Comparison of ENCODE assay signal across 29 cellular contexts in the genomic region with DNA sequence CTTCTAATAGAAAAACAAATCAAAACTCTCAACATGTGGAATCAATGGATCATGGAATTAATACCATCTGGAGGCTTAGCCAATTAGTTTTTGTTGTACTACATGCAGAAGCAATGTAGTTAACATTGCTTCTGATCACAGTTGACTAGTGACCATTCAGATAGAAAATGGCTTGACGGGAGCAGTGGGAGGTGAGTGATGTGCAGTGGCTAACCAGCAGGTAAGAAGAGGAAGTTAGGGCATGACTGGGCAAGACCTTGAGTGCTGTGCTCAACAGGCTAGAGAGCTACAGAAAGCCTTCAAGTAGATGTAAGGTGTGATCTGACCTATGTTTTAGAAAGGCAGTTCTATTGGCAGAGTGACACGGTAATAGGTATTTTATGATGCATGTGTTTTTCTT.
DNase-seq lines count a peak whose midpoint lies in the region; ATAC-seq and TF ChIP-seq lines count a peak whose summit lies in the region.
"Had no signal": no experiment of that assay in that cellular context is flagged by ENCODE, and none has a peak within 500 bp of the region (broad histone marks: within the 10 kb centered on the region; RNA-seq: fewer than 3 reads in every experiment).

No MANE protein-coding gene starts in this region.

- CTCF ChIA-PET in MCF 10A (lab: Yijun Ruan, JAX) = no interaction called here
- CTCF ChIA-PET in mammary epithelial cell (lab: Charles Lee; ENCODE audit: low non-redundant PET) = no interaction called here

- H3K79me2 ChIP-seq in mammary epithelial cell (ENCODE audit: insufficient read depth, low read length) = peaks cover 16% of the 10 kb centered on the region

- TF ChIP-seq CTCF in MCF 10A (IDR thresholded peaks at IDR 0.05; ENCODE audit: unreplicated experiment) = no peak
- no peak for TF ChIP-seq CTCF in breast epithelium (IDR thresholded peaks at IDR 0.05)
- TF ChIP-seq CTCF in mammary epithelial cell (conservative IDR thresholded peaks at IDR 0.05 in 1 of 2, IDR thresholded peaks at IDR 0.05 in 1 of 2; ENCODE audit: extremely low read depth in 1 of 2, insufficient read depth in 1 of 2, low read depth in 1 of 2, low read length in 2 of 2) = no peak
- TF ChIP-seq CTCF in uterus (IDR thresholded peaks at IDR 0.05) = no peak

- intact Hi-C loops in MCF 10A (cut with micrococcal nuclease) (loop anchor here (10.0 kb wide), 1 partner anchor 245 kb away; no protein-coding TSS in a partner anchor), breast epithelium (cut with DNase I; ENCODE audit: low total_unique reads) (no loop called here), mammary epithelial cell (cut with micrococcal nuclease) (loop anchor here (1.0 to 2.0 kb wide), 2 partner anchors 11 to 29 kb away; no protein-coding TSS in a partner anchor), uterus (cut with DNase I; ENCODE audit: low total_unique reads) (no loop called here)

- H3K4me3 Mint-ChIP-seq in MCF 10A (ENCODE audit: unreplicated experiment) = no peak overlapping the region
- no peak overlapping the region for H3K4me3 Mint-ChIP-seq in stimulated activated naive B cell treated with anti-CD40 and anti-IgM and Interleukin-4, amounts not matched to agents 10 μg/mL and 1 μg/mL and 100 μg/mL, for 72 hours
- H3K4me3 Mint-ChIP-seq: activated CD4-positive, alpha-beta memory T cell treated with anti-CD3 and anti-CD28 coated beads, Interleukin-2, amount 10 ng/mL, durations not matched to agents 7 days and 5 days; CD8-positive, alpha-beta memory T cell; effector memory CD8-positive, alpha-beta T cell; stimulated activated effector memory CD8-positive, alpha-beta T cell treated with anti-CD3 and anti-CD28 coated beads, Interleukin-12 subunit alpha, Interleukin-12 subunit beta, amount 100 ng/mL, for 72 hours had no signal

- H3K27ac ChIP-seq in breast epithelium (no peak overlapping the region), mammary epithelial cell (ENCODE audit: insufficient read depth, low read depth, low read length) (no peak overlapping the region), uterus (no peak overlapping the region)
- H3K27ac ChIP-seq: coronary artery, gastrocnemius medialis, sigmoid colon, upper lobe of left lung had no signal

- H3K9me3 ChIP-seq in breast epithelium = no peaks in the 10 kb centered on the region
- peaks cover 11% of the 10 kb centered on the region for H3K9me3 ChIP-seq in mammary epithelial cell (replicated peaks; ENCODE audit: insufficient read depth, low read length)
- no peaks in the 10 kb centered on the region for H3K9me3 ChIP-seq in uterus
- H3K9me3 ChIP-seq: gastrocnemius medialis, sigmoid colon, upper lobe of left lung had no signal

- H3K4me1 Mint-ChIP-seq in MCF 10A (ENCODE audit: insufficient read depth, unreplicated experiment) = no peaks in the 10 kb centered on the region
- no peaks in the 10 kb centered on the region for H3K4me1 Mint-ChIP-seq in stimulated activated naive B cell treated with anti-CD40 and anti-IgM and Interleukin-4, amounts not matched to agents 10 μg/mL and 1 μg/mL and 100 μg/mL, for 72 hours
- H3K4me1 Mint-ChIP-seq: activated CD4-positive, alpha-beta memory T cell treated with anti-CD3 and anti-CD28 coated beads, Interleukin-2, amount 10 ng/mL, durations not matched to agents 7 days and 5 days; CD8-positive, alpha-beta memory T cell; stimulated activated effector memory CD8-positive, alpha-beta T cell treated with anti-CD3 and anti-CD28 coated beads, Interleukin-12 subunit alpha, Interleukin-12 subunit beta, amount 100 ng/mL, for 72 hours had no signal

- H3K27me3 Mint-ChIP-seq in MCF 10A (ENCODE audit: insufficient read depth, unreplicated experiment) = no peaks in the 10 kb centered on the region
- no peaks in the 10 kb centered on the region for H3K27me3 Mint-ChIP-seq in stimulated activated naive B cell treated with anti-CD40 and anti-IgM and Interleukin-4, amounts not matched to agents 10 μg/mL and 1 μg/mL and 100 μg/mL, for 72 hours
- H3K27me3 Mint-ChIP-seq: activated CD4-positive, alpha-beta memory T cell treated with anti-CD3 and anti-CD28 coated beads, Interleukin-2, amount 10 ng/mL, durations not matched to agents 7 days and 5 days; CD8-positive, alpha-beta memory T cell; effector memory CD8-positive, alpha-beta T cell; progenitor cell of endocrine pancreas had no signal

- in situ Hi-C loops in mammary epithelial cell (cut with MboI; ENCODE audit: low sequenced_read_pairs in 2 of 2) = no loop called here

- POLR2A ChIA-PET in MCF 10A (lab: Yijun Ruan, JAX) = interaction anchor here (0.6 to 1.8 kb wide), 3 partner anchors 10 to 18 kb away, joined by 3 to 7 read pairs (median 4); no protein-coding TSS in a partner anchor

- H3K4me3 ChIP-seq in breast epithelium (no peak overlapping the region), mammary epithelial cell (replicated peaks in 1 of 3; ENCODE audit: insufficient read depth in 1 of 3, low read depth in 2 of 3, low read length in 3 of 3) (no peak overlapping the region), uterus (no peak overlapping the region)
- H3K4me3 ChIP-seq: coronary artery, gastrocnemius medialis, sigmoid colon, upper lobe of left lung had no signal

- no peaks in the 10 kb centered on the region for H3K27me3 ChIP-seq in breast epithelium
- no peaks in the 10 kb centered on the region for H3K27me3 ChIP-seq in mammary epithelial cell (ENCODE audit: insufficient read depth, low read length)
- H3K27me3 ChIP-seq in uterus = no peaks in the 10 kb centered on the region
- H3K27me3 ChIP-seq: gastrocnemius medialis, sigmoid colon, upper lobe of left lung had no signal

- no peak overlapping the region for H2AFZ ChIP-seq in mammary epithelial cell (ENCODE audit: low read depth, low read length)

- H3K9me3 Mint-ChIP-seq in MCF 10A (ENCODE audit: unreplicated experiment) = no peaks in the 10 kb centered on the region
- H3K9me3 Mint-ChIP-seq in stimulated activated naive B cell treated with anti-CD40 and anti-IgM and Interleukin-4, amounts not matched to agents 10 μg/mL and 1 μg/mL and 100 μg/mL, for 72 hours = peaks cover 3 to 8% of the 10 kb centered on the region in 2 donors
- H3K9me3 Mint-ChIP-seq: activated CD4-positive, alpha-beta memory T cell treated with anti-CD3 and anti-CD28 coated beads, Interleukin-2, amount 10 ng/mL, durations not matched to agents 7 days and 5 days; activated naive CD4-positive, alpha-beta T cell treated with anti-CD3 and anti-CD28 coated beads, Interleukin-2, amount 50 U/mL, for 72 hours; activated T-helper 2 cell treated with anti-CD3 and anti-CD28 coated beads, Interferon-gamma antibody, Interleukin-2, Interleukin-4, amounts not matched to agents 10 μg/mL and 5 μg/mL and 100 μg/mL, durations not matched to agents 14 hours and 24 hours and 36 hours; CD8-positive, alpha-beta memory T cell; effector memory CD8-positive, alpha-beta T cell; stimulated activated effector memory CD8-positive, alpha-beta T cell treated with anti-CD3 and anti-CD28 coated beads, Interleukin-12 subunit alpha, Interleukin-12 subunit beta, amount 100 ng/mL, for 72 hours had no signal

- dilution Hi-C loops in mammary epithelial cell (cut with HindIII; ENCODE audit: low sequenced_read_pairs) = no loop called here

- peaks cover 26% of the 10 kb centered on the region for H3K36me3 Mint-ChIP-seq in MCF 10A (ENCODE audit: insufficient read depth, unreplicated experiment)
- H3K36me3 Mint-ChIP-seq in stimulated activated naive B cell treated with anti-CD40 and anti-IgM and Interleukin-4, amounts not matched to agents 10 μg/mL and 1 μg/mL and 100 μg/mL, for 72 hours = peaks cover 53 to 75% of the 10 kb centered on the region in 2 donors

- WGBS in mammary epithelial cell (ENCODE audit: low coverage, missing lambda C conversion rate) = 69% methylated on average over 2 of the region's 2 CpGs

- TF ChIP-seq POLR2A in breast epithelium (IDR thresholded peaks at IDR 0.05) (no peak), uterus (IDR thresholded peaks at IDR 0.05) (no peak)

- peak; percentile 64 for ATAC-seq in HG02885 (IDR thresholded peaks at IDR 0.05; ENCODE audit: poor library complexity, unreplicated experiment)
- peak; percentile 68 to 73 for ATAC-seq in stimulated activated naive B cell treated with anti-CD40 and anti-IgM and Interleukin-4, amounts not matched to agents 10 μg/mL and 1 μg/mL and 100 μg/mL, for 72 hours (replicated peaks)
- ATAC-seq: activated naive CD4-positive, alpha-beta T cell treated with anti-CD3 and anti-CD28 coated beads, Interleukin-2, amount 50 U/mL, for 72 hours; effector memory CD8-positive, alpha-beta T cell; esophagus mucosa; gastrocnemius medialis; left cardiac atrium; stimulated activated effector memory CD8-positive, alpha-beta T cell treated with anti-CD3 and anti-CD28 coated beads, Interleukin-12 subunit alpha, Interleukin-12 subunit beta, amount 100 ng/mL, for 72 hours had no signal

- no peak overlapping the region for H3K4me2 ChIP-seq in mammary epithelial cell (ENCODE audit: insufficient read depth, low read depth, low read length)

- H3K9ac ChIP-seq in mammary epithelial cell (ENCODE audit: insufficient read depth, low read length) = no peak overlapping the region

- H3K4me1 ChIP-seq in breast epithelium (no peaks in the 10 kb centered on the region), mammary epithelial cell (ENCODE audit: insufficient read depth, low read length) (peaks cover 11% of the 10 kb centered on the region), uterus (no peaks in the 10 kb centered on the region)
- H3K4me1 ChIP-seq: gastrocnemius medialis, sigmoid colon, upper lobe of left lung had no signal

- H3K36me3 ChIP-seq in breast epithelium (no peaks in the 10 kb centered on the region), mammary epithelial cell (ENCODE audit: insufficient read depth, low read length) (peaks cover 11% of the 10 kb centered on the region), uterus (no peaks in the 10 kb centered on the region)

- no TSS peak for BruUV-seq in MCF 10A (replicated peaks; lab: Mats Ljungman, UMichigan)
- no TSS peak for BruUV-seq in mammary epithelial cell (replicated peaks; lab: Mats Ljungman, UMichigan)

- peak overlapping the region; percentile 47 for H3K27ac Mint-ChIP-seq in MCF 10A (ENCODE audit: low read depth, unreplicated experiment)
- no peak overlapping the region for H3K27ac Mint-ChIP-seq in stimulated activated naive B cell treated with anti-CD40 and anti-IgM and Interleukin-4, amounts not matched to agents 10 μg/mL and 1 μg/mL and 100 μg/mL, for 72 hours
- H3K27ac Mint-ChIP-seq: activated CD4-positive, alpha-beta memory T cell treated with anti-CD3 and anti-CD28 coated beads, Interleukin-2, amount 10 ng/mL, durations not matched to agents 7 days and 5 days; activated naive CD4-positive, alpha-beta T cell treated with anti-CD3 and anti-CD28 coated beads, Interleukin-2, amount 50 U/mL, for 72 hours; activated T-helper 2 cell treated with anti-CD3 and anti-CD28 coated beads, Interferon-gamma antibody, Interleukin-2, Interleukin-4, amounts not matched to agents 10 μg/mL and 5 μg/mL and 100 μg/mL, durations not matched to agents 14 hours and 24 hours and 36 hours; CD8-positive, alpha-beta memory T cell; effector memory CD8-positive, alpha-beta T cell; progenitor cell of endocrine pancreas; stimulated activated effector memory CD8-positive, alpha-beta T cell treated with anti-CD3 and anti-CD28 coated beads, Interleukin-12 subunit alpha, Interleukin-12 subunit beta, amount 100 ng/mL, for 72 hours had no signal

- DNase-seq in MCF 10A (ENCODE audit: unreplicated experiment) (no peak), breast epithelium (ENCODE audit: low spot score in 2 of 2) (no peak), mammary epithelial cell (peak; percentile 78), amniotic stem cell (lab: John Stamatoyannopoulos, UW) (no peak), amygdala (lab: John Stamatoyannopoulos, UW) (no peak), uterus (no peak)
- DNase-seq in stimulated activated naive B cell treated with anti-CD40 and anti-IgM and Interleukin-4, amounts not matched to agents 10 μg/mL and 1 μg/mL and 100 μg/mL, for 72 hours = no peak
- DNase-seq: activated CD4-positive, alpha-beta memory T cell treated with anti-CD3 and anti-CD28 coated beads, Interleukin-2, amount 10 ng/mL, durations not matched to agents 7 days and 5 days; activated CD4-positive, CD25-positive, alpha-beta regulatory T cell treated with anti-CD3 and anti-CD28 coated beads, Interleukin-2, amount 50 U/mL, for 72 hours; aorta; CD8-positive, alpha-beta memory T cell; effector memory CD8-positive, alpha-beta T cell; gastrocnemius medialis; H7; Karpas-422; left cardiac atrium; NCI-H187; NCI-H526; SIG-M5; sigmoid colon; stimulated activated CD4-positive, alpha-beta T cell treated with anti-CD3 and anti-CD28 coated beads, Interleukin-4, amount 100 ng/mL, for 24 hours; upper lobe of left lung had no signal

- H4K20me1 ChIP-seq in mammary epithelial cell (ENCODE audit: insufficient read depth, low read length) = no peaks in the 10 kb centered on the region

Comparison
In these comparisons a context has a peak if more than half of its experiments do, and no peak if none do; other contexts are left out.
1. intact Hi-C loops: an anchor here in MCF 10A (10.0 kb wide) and mammary epithelial cell (1.0 to 2.0 kb wide); none called in breast epithelium and uterus.